In the genomic region with DNA sequence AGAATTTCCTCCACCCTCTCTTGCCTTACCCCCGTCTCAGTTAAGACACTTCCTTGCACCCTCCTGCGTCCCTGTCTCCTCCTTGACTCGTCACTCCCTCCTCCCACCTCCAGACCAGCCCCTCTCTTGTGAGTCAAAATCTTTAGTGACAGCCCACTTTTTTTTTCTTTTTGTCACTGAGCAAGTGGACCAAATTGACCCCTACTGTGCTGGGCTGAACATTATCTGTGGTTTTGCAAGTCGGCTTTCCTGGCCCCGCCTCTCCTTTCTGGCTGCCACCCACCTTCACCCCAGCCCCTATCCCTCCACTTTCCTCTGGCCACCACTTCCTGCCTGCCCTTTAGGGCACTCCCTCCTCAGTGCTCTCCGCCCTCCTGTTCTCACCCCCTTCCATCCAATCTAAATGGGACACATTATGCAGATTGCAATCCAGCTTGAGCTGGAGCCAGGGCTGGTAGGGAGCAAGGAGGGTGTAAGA, we compare ENCODE assay signal across 1 cellular context.
TF ChIP-seq lines count a peak whose summit lies in the region.

A gene (minus strand): TSS at position 47 of the 478 bp plus-strand sequence. CDS start 246 bp downstream, outside the sequence.

TF ChIP-seq in K562, 482 proteins besides CTCF, POLR2A, EP300 and RAD21 (continued from another document and continues in another):
- TF ChIP-seq, protein P1, sequence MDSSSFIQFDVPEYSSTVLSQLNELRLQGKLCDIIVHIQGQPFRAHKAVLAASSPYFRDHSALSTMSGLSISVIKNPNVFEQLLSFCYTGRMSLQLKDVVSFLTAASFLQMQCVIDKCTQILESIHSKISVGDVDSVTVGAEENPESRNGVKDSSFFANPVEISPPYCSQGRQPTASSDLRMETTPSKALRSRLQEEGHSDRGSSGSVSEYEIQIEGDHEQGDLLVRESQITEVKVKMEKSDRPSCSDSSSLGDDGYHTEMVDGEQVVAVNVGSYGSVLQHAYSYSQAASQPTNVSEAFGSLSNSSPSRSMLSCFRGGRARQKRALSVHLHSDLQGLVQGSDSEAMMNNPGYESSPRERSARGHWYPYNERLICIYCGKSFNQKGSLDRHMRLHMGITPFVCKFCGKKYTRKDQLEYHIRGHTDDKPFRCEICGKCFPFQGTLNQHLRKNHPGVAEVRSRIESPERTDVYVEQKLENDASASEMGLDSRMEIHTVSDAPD (CRISPR knock-in tag; IDR thresholded peaks at IDR 0.05) = no peak
- TF ChIP-seq XRCC4 (IDR thresholded peaks at IDR 0.05; ENCODE audit: extremely low read depth, insufficient read depth, insufficient read length) = no peak
- no peak for TF ChIP-seq HMG20A (CRISPR knock-in tag; conservative IDR thresholded peaks at IDR 0.05)
- TF ChIP-seq, protein P2, sequence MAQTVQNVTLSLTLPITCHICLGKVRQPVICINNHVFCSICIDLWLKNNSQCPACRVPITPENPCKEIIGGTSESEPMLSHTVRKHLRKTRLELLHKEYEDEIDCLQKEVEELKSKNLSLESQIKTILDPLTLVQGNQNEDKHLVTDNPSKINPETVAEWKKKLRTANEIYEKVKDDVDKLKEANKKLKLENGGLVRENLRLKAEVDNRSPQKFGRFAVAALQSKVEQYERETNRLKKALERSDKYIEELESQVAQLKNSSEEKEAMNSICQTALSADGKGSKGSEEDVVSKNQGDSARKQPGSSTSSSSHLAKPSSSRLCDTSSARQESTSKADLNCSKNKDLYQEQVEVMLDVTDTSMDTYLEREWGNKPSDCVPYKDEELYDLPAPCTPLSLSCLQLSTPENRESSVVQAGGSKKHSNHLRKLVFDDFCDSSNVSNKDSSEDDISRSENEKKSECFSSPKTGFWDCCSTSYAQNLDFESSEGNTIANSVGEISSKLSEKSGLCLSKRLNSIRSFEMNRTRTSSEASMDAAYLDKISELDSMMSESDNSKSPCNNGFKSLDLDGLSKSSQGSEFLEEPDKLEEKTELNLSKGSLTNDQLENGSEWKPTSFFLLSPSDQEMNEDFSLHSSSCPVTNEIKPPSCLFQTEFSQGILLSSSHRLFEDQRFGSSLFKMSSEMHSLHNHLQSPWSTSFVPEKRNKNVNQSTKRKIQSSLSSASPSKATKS (CRISPR knock-in tag; IDR thresholded peaks at IDR 0.05) = no peak
- TF ChIP-seq, protein P3, sequence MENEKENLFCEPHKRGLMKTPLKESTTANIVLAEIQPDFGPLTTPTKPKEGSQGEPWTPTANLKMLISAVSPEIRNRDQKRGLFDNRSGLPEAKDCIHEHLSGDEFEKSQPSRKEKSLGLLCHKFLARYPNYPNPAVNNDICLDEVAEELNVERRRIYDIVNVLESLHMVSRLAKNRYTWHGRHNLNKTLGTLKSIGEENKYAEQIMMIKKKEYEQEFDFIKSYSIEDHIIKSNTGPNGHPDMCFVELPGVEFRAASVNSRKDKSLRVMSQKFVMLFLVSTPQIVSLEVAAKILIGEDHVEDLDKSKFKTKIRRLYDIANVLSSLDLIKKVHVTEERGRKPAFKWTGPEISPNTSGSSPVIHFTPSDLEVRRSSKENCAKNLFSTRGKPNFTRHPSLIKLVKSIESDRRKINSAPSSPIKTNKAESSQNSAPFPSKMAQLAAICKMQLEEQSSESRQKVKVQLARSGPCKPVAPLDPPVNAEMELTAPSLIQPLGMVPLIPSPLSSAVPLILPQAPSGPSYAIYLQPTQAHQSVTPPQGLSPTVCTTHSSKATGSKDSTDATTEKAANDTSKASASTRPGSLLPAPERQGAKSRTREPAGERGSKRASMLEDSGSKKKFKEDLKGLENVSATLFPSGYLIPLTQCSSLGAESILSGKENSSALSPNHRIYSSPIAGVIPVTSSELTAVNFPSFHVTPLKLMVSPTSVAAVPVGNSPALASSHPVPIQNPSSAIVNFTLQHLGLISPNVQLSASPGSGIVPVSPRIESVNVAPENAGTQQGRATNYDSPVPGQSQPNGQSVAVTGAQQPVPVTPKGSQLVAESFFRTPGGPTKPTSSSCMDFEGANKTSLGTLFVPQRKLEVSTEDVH (IDR thresholded peaks at IDR 0.05; ENCODE audit: low read depth, partially characterized antibody) = no peak
- TF ChIP-seq ZNF263 (CRISPR knock-in tag; IDR thresholded peaks at IDR 0.05; ENCODE audit: borderline replicate concordance) = no peak; the same call in 1 of the 2 replicates
- no peak for TF ChIP-seq ZNF175 (CRISPR knock-in tag; IDR thresholded peaks at IDR 0.05; ENCODE audit: low read depth)
- TF ChIP-seq, protein P4, sequence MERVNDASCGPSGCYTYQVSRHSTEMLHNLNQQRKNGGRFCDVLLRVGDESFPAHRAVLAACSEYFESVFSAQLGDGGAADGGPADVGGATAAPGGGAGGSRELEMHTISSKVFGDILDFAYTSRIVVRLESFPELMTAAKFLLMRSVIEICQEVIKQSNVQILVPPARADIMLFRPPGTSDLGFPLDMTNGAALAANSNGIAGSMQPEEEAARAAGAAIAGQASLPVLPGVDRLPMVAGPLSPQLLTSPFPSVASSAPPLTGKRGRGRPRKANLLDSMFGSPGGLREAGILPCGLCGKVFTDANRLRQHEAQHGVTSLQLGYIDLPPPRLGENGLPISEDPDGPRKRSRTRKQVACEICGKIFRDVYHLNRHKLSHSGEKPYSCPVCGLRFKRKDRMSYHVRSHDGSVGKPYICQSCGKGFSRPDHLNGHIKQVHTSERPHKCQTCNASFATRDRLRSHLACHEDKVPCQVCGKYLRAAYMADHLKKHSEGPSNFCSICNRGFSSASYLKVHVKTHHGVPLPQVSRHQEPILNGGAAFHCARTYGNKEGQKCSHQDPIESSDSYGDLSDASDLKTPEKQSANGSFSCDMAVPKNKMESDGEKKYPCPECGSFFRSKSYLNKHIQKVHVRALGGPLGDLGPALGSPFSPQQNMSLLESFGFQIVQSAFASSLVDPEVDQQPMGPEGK (CRISPR knock-in tag; IDR thresholded peaks at IDR 0.05; ENCODE audit: borderline replicate concordance) = no peak
- TF ChIP-seq ZNF76 (CRISPR knock-in tag; IDR thresholded peaks at IDR 0.05; ENCODE audit: borderline replicate concordance) = no peak
- TF ChIP-seq MTA3 (IDR thresholded peaks at IDR 0.05; ENCODE audit: borderline replicate concordance) = no peak; the same call in 1 of the 2 replicates
- TF ChIP-seq CTBP1 (IDR thresholded peaks at IDR 0.05; ENCODE audit: borderline replicate concordance) = 0 out of 2 replicates have a peak, but pooled peaks have one; percentile 17
- no peak for TF ChIP-seq RBM14 (IDR thresholded peaks at IDR 0.05; ENCODE audit: borderline replicate concordance, insufficient read depth, low read depth, low read length)
- TF ChIP-seq EWSR1 (IDR thresholded peaks at IDR 0.05; ENCODE audit: borderline replicate concordance, low read depth, partially characterized antibody) = no peak
- TF ChIP-seq FUS (optimal IDR thresholded peaks at IDR 0.05; ENCODE audit: low read depth, low read length) = no peak
- no peak for TF ChIP-seq HIVEP1 (CRISPR knock-in tag; IDR thresholded peaks at IDR 0.05)
- TF ChIP-seq KDM1A (IDR thresholded peaks at IDR 0.05) = peak in 1 of 2 experiments; percentile 19; a peak in 1 of 4 replicates
- TF ChIP-seq GTF2F1 (IDR thresholded peaks at IDR 0.05; ENCODE audit: low read depth, low read length) = no peak
- TF ChIP-seq TOE1 (IDR thresholded peaks at IDR 0.05; ENCODE audit: borderline replicate concordance) = 0 out of 2 replicates have a peak, but pooled peaks have one; percentile 21
- TF ChIP-seq TOE1 (CRISPR knock-in tag; IDR thresholded peaks at IDR 0.05; ENCODE audit: borderline replicate concordance, low read depth) = no peak
- no peak for TF ChIP-seq U2AF2 (optimal IDR thresholded peaks at IDR 0.05; ENCODE audit: low read depth, low read length)
- TF ChIP-seq, protein P5, sequence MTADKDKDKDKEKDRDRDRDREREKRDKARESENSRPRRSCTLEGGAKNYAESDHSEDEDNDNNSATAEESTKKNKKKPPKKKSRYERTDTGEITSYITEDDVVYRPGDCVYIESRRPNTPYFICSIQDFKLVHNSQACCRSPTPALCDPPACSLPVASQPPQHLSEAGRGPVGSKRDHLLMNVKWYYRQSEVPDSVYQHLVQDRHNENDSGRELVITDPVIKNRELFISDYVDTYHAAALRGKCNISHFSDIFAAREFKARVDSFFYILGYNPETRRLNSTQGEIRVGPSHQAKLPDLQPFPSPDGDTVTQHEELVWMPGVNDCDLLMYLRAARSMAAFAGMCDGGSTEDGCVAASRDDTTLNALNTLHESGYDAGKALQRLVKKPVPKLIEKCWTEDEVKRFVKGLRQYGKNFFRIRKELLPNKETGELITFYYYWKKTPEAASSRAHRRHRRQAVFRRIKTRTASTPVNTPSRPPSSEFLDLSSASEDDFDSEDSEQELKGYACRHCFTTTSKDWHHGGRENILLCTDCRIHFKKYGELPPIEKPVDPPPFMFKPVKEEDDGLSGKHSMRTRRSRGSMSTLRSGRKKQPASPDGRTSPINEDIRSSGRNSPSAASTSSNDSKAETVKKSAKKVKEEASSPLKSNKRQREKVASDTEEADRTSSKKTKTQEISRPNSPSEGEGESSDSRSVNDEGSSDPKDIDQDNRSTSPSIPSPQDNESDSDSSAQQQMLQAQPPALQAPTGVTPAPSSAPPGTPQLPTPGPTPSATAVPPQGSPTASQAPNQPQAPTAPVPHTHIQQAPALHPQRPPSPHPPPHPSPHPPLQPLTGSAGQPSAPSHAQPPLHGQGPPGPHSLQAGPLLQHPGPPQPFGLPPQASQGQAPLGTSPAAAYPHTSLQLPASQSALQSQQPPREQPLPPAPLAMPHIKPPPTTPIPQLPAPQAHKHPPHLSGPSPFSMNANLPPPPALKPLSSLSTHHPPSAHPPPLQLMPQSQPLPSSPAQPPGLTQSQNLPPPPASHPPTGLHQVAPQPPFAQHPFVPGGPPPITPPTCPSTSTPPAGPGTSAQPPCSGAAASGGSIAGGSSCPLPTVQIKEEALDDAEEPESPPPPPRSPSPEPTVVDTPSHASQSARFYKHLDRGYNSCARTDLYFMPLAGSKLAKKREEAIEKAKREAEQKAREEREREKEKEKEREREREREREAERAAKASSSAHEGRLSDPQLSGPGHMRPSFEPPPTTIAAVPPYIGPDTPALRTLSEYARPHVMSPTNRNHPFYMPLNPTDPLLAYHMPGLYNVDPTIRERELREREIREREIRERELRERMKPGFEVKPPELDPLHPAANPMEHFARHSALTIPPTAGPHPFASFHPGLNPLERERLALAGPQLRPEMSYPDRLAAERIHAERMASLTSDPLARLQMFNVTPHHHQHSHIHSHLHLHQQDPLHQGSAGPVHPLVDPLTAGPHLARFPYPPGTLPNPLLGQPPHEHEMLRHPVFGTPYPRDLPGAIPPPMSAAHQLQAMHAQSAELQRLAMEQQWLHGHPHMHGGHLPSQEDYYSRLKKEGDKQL (CRISPR knock-in tag; IDR thresholded peaks at IDR 0.05; ENCODE audit: borderline replicate concordance) = no peak
- no peak for TF ChIP-seq SAP30 (IDR thresholded peaks at IDR 0.05; ENCODE audit: borderline replicate concordance, insufficient read depth, low read depth, low read length, poor library complexity, severe bottlenecking)
- TF ChIP-seq, protein P6, sequence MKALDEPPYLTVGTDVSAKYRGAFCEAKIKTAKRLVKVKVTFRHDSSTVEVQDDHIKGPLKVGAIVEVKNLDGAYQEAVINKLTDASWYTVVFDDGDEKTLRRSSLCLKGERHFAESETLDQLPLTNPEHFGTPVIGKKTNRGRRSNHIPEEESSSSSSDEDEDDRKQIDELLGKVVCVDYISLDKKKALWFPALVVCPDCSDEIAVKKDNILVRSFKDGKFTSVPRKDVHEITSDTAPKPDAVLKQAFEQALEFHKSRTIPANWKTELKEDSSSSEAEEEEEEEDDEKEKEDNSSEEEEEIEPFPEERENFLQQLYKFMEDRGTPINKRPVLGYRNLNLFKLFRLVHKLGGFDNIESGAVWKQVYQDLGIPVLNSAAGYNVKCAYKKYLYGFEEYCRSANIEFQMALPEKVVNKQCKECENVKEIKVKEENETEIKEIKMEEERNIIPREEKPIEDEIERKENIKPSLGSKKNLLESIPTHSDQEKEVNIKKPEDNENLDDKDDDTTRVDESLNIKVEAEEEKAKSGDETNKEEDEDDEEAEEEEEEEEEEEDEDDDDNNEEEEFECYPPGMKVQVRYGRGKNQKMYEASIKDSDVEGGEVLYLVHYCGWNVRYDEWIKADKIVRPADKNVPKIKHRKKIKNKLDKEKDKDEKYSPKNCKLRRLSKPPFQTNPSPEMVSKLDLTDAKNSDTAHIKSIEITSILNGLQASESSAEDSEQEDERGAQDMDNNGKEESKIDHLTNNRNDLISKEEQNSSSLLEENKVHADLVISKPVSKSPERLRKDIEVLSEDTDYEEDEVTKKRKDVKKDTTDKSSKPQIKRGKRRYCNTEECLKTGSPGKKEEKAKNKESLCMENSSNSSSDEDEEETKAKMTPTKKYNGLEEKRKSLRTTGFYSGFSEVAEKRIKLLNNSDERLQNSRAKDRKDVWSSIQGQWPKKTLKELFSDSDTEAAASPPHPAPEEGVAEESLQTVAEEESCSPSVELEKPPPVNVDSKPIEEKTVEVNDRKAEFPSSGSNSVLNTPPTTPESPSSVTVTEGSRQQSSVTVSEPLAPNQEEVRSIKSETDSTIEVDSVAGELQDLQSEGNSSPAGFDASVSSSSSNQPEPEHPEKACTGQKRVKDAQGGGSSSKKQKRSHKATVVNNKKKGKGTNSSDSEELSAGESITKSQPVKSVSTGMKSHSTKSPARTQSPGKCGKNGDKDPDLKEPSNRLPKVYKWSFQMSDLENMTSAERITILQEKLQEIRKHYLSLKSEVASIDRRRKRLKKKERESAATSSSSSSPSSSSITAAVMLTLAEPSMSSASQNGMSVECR (CRISPR knock-in tag; IDR thresholded peaks at IDR 0.05) = no peak
- TF ChIP-seq, protein P7, sequence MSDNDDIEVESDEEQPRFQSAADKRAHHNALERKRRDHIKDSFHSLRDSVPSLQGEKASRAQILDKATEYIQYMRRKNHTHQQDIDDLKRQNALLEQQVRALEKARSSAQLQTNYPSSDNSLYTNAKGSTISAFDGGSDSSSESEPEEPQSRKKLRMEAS (CRISPR knock-in tag; IDR thresholded peaks at IDR 0.05) = no peak
- TF ChIP-seq TGIF2 (CRISPR knock-in tag; IDR thresholded peaks at IDR 0.05) = no peak
